16 cellular contexts compared by ENCODE assay signal in the genomic region with DNA sequence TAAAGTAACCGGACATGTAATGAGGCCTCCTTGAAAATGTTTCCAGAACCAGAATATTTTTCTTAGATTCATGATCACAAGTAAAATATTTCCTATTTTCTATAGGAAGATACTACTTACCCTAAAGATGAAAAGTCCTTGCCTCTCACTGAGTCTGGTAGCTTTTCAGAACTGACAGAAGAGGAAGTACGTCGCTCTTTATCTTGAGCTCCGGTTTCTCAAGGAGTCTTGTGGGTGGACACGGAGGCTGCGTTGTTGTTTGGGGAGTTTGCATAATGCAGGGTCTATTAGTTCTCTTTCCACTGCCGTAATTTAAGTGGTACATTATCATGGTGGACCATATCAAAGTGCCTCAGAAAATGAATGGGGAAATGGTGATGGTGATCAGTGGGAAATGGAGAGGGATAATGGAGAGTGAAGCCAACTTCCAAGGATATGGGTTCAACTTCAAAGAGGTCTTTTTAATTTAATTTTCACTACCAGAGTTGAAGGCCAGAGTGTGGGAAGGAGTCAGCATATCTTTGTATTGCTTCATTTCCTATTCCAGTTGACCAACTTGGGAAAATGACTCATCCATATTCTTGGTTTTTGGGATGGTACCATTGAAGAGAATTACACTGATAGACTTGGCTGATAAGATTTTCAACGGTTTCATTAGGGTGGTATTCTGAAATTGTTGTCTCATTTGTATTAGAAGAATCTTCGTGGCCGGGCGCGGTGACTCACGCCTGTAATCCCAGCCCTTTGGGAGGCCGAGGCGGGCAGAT. TPM values are rescaled to one million over a fixed set of nuclear protein-coding genes. Genes with fewer than 3 reads are reported as not detected.
DNase-seq lines count a peak whose midpoint lies in the region; ATAC-seq, FAIRE-seq and TF ChIP-seq lines count a peak whose summit lies in the region.
"Had no signal": no experiment of that assay in that cellular context is flagged by ENCODE, and none has a peak within 500 bp of the region (broad histone marks: within the 10 kb centered on the region; RNA-seq: fewer than 3 reads in every experiment).

No MANE protein-coding gene starts in this region.

- in situ Hi-C loops in brain microvascular endothelial cell (cut with HindIII; ENCODE audit: low pct_ligation_motif_present, low sequenced_read_pairs) = no loop called here

- no peak for FAIRE-seq in A549 (lab: Jason Lieb, UNC)

- peaks cover 13% of the 10 kb centered on the region for H3K9me3 Mint-ChIP-seq in dendritic cell treated with granulocyte-macrophage colony-stimulating factor and Interleukin-4, amounts not matched to agents 40 ng/mL and 50 ng/mL, for 4 days
- peaks cover 14 to 20% of the 10 kb centered on the region in 2 donors for H3K9me3 Mint-ChIP-seq in stimulated activated naive CD8-positive, alpha-beta T cell treated with anti-CD3 and anti-CD28 coated beads, Interleukin-15, amount 100 ng/mL, for 72 hours

- no peaks in the 10 kb centered on the region for H3K4me1 ChIP-seq in A549
- H3K4me1 ChIP-seq: gastrocnemius medialis, Peyer's patch, uterus had no signal

- DNase-seq in A549 (ENCODE audit: low read depth in 1 of 2, low spot score in 1 of 2) (no peak), GM06990 (ENCODE audit: extremely low read depth, insufficient read length) (no peak), RWPE1 (ENCODE audit: low spot score) (peak; percentile 13), brain microvascular endothelial cell (no peak), hippocampal formation (lab: John Stamatoyannopoulos, UW) (no peak)
- DNase-seq in activated CD8-positive, alpha-beta memory T cell treated with anti-CD3 and anti-CD28 coated beads, Interleukin-2, amount 50 U/mL, for 4 hours = no peak
- DNase-seq in stimulated activated naive CD8-positive, alpha-beta T cell treated with anti-CD3 and anti-CD28 coated beads, Interleukin-15, amount 100 ng/mL, for 72 hours = no peak
- DNase-seq: C1 segment of cervical spinal cord, dermis blood vessel endothelial cell, gastrocnemius medialis, left cardiac atrium, Peyer's patch, uterus had no signal

- no peaks in the 10 kb centered on the region for H3K9me3 ChIP-seq in A549
- H3K9me3 ChIP-seq: gastrocnemius medialis, Peyer's patch, uterus had no signal

- TF ChIP-seq POLR2A in A549 (IDR thresholded peaks at IDR 0.05; ENCODE audit: low read length) = no peak

- no peaks in the 10 kb centered on the region; the same call in 1 of the 2 replicates for H3K27me3 ChIP-seq in GM06990 (replicated peaks; ENCODE audit: control insufficient read depth, insufficient read depth, low read length)
- no peaks in the 10 kb centered on the region for H3K27me3 ChIP-seq in brain microvascular endothelial cell (replicated peaks)
- H3K27me3 ChIP-seq: Peyer's patch, uterus had no signal

- H3K36me3 ChIP-seq in GM06990 (ENCODE audit: control insufficient read depth, insufficient read depth, low read length) (no peaks in the 10 kb centered on the region), brain microvascular endothelial cell (replicated peaks) (no peaks in the 10 kb centered on the region)
- H3K36me3 ChIP-seq: gastrocnemius medialis, Peyer's patch, uterus had no signal

- H3K4me3 ChIP-seq in A549 (no peak overlapping the region), GM06990 (replicated peaks; ENCODE audit: low read depth, low read length) (peak overlapping the region; percentile 19), brain microvascular endothelial cell (ENCODE audit: low read depth, low read length) (no peak overlapping the region)
- H3K4me3 ChIP-seq: gastrocnemius medialis, Peyer's patch, uterus had no signal

- no peaks in the 10 kb centered on the region for H3K27me3 Mint-ChIP-seq in dendritic cell treated with granulocyte-macrophage colony-stimulating factor and Interleukin-4, amounts not matched to agents 40 ng/mL and 50 ng/mL, for 4 days
- no peaks in the 10 kb centered on the region for H3K27me3 Mint-ChIP-seq in stimulated activated naive CD8-positive, alpha-beta T cell treated with anti-CD3 and anti-CD28 coated beads, Interleukin-15, amount 100 ng/mL, for 72 hours

- H3K4me1 Mint-ChIP-seq in dendritic cell treated with granulocyte-macrophage colony-stimulating factor and Interleukin-4, amounts not matched to agents 40 ng/mL and 50 ng/mL, for 4 days (ENCODE audit: low read depth) = peaks cover 60% of the 10 kb centered on the region
- peaks cover 6% of the 10 kb centered on the region for H3K4me1 Mint-ChIP-seq in stimulated activated naive CD8-positive, alpha-beta T cell treated with anti-CD3 and anti-CD28 coated beads, Interleukin-15, amount 100 ng/mL, for 72 hours

- intact Hi-C loops in dendritic cell treated with granulocyte-macrophage colony-stimulating factor and Interleukin-4, amounts not matched to agents 40 ng/mL and 50 ng/mL, for 4 days (cut with micrococcal nuclease) = no loop called here

- no peak for TF ChIP-seq RAD21 in A549 (conservative IDR thresholded peaks at IDR 0.05 in 1 of 2, IDR thresholded peaks at IDR 0.05 in 1 of 2)

- H3K36me3 Mint-ChIP-seq in dendritic cell treated with granulocyte-macrophage colony-stimulating factor and Interleukin-4, amounts not matched to agents 40 ng/mL and 50 ng/mL, for 4 days (ENCODE audit: low read depth) = peaks cover 13% of the 10 kb centered on the region

- H3K4me3 Mint-ChIP-seq in dendritic cell treated with granulocyte-macrophage colony-stimulating factor and Interleukin-4, amounts not matched to agents 40 ng/mL and 50 ng/mL, for 4 days = peak overlapping the region; percentile 70
- no peak overlapping the region for H3K4me3 Mint-ChIP-seq in stimulated activated naive CD8-positive, alpha-beta T cell treated with anti-CD3 and anti-CD28 coated beads, Interleukin-15, amount 100 ng/mL, for 72 hours

- POLR2A ChIA-PET in A549 (lab: Yijun Ruan, JAX) = no interaction called here
- POLR2A ChIA-PET in RWPE1 (lab: Yijun Ruan, JAX; ENCODE audit: low non-redundant PET) = no interaction called here

- TF ChIP-seq CTCF in A549 (IDR thresholded peaks at IDR 0.05) (no peak), GM06990 (IDR thresholded peaks at IDR 0.05; ENCODE audit: insufficient read depth, low read length, poor library complexity, severe bottlenecking) (no peak), RWPE1 (conservative IDR thresholded peaks at IDR 0.05; ENCODE audit: low read depth) (no peak), brain microvascular endothelial cell (IDR thresholded peaks at IDR 0.05; ENCODE audit: low read depth, low read length, missing control alignments) (no peak)

- no peak for ATAC-seq in A549
- no peak for ATAC-seq in stimulated activated naive CD8-positive, alpha-beta T cell treated with anti-CD3 and anti-CD28 coated beads, Interleukin-15, amount 100 ng/mL, for 72 hours
- ATAC-seq: gastrocnemius medialis, HCT116, left cardiac atrium had no signal

- H3K4me2 ChIP-seq in A549 = no peak overlapping the region

- 65% methylated on average over 15 of the region's 15 CpGs for WGBS in A549 (ENCODE audit: missing lambda C conversion rate)

- no peak overlapping the region for H3K27ac ChIP-seq in A549
- H3K27ac ChIP-seq in RWPE1 = no peak overlapping the region
- H3K27ac ChIP-seq in brain microvascular endothelial cell = no peak overlapping the region
- H3K27ac ChIP-seq: gastrocnemius medialis, Peyer's patch, uterus had no signal

- no peak for TF ChIP-seq EP300 in A549 (IDR thresholded peaks at IDR 0.05)

- CTCF ChIA-PET in A549 (lab: Yijun Ruan, JAX) (interaction anchor here (0.6 kb wide), 1 partner anchor 654 kb away, joined by 3 read pairs; no protein-coding TSS in a partner anchor), RWPE1 (lab: Yijun Ruan, JAX) (no interaction called here)

- peak overlapping the region; percentile 74 for H3K27ac Mint-ChIP-seq in dendritic cell treated with granulocyte-macrophage colony-stimulating factor and Interleukin-4, amounts not matched to agents 40 ng/mL and 50 ng/mL, for 4 days
- no peak overlapping the region for H3K27ac Mint-ChIP-seq in stimulated activated naive CD8-positive, alpha-beta T cell treated with anti-CD3 and anti-CD28 coated beads, Interleukin-15, amount 100 ng/mL, for 72 hours

TF ChIP-seq in A549, 52 proteins besides CTCF, POLR2A, EP300 and RAD21:
- TF ChIP-seq ZSCAN20 (CRISPR knock-in tag; IDR thresholded peaks at IDR 0.05) (no peak), JUNB (IDR thresholded peaks at IDR 0.05) (no peak), FOSL2 (IDR thresholded peaks at IDR 0.05) (no peak), FOSL2 (CRISPR knock-in tag; IDR thresholded peaks at IDR 0.05) (0 out of 2 replicates have a peak, but pooled peaks have one; percentile 16), KDM5A (IDR thresholded peaks at IDR 0.05) (no peak)
- TF ChIP-seq, protein P1, sequence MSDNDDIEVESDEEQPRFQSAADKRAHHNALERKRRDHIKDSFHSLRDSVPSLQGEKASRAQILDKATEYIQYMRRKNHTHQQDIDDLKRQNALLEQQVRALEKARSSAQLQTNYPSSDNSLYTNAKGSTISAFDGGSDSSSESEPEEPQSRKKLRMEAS (IDR thresholded peaks at IDR 0.05) = no peak
TF ChIP-seq in A549: peak in this region for 1.

RNA-seq across cellular contexts. Expression of a gene that starts 23.4 kb away (rescaled TPM):
- polyA plus RNA-seq in A549 (2011; rRNA removed) (not detected in 2 replicates), A549 (2017; fragmentation: RNase III; extraction: RNeasy Plus Mini Kit Qiagen cat#74134 plus additional on column Dnase treatment) (not detected in 3 replicates)
- polyA plus RNA-seq in A549 (2012; cell fraction: cytosol; rRNA removed) = not detected in 2 replicates
- polyA plus RNA-seq in A549 (2012; cell fraction: nucleus; rRNA removed) = 0.12 TPM in 1 of 2 replicates, not detected in the other
- polyA minus RNA-seq in A549 (2011; rRNA and poly(A)+ RNA removed) = 0.50 TPM in 1 of 2 replicates, not detected in the other
- polyA plus RNA-seq: adipose tissue had no signal

RNA-seq across cellular contexts. Expression of a gene that starts 32.5 kb away (rescaled TPM):
- polyA plus RNA-seq in A549 (2011; rRNA removed) = not detected in 2 replicates
- not detected in 2 replicates for polyA plus RNA-seq in A549 (2012; cell fraction: cytosol; rRNA removed)
- polyA plus RNA-seq in A549 (2012; cell fraction: nucleus; rRNA removed) = not detected in 2 replicates
- polyA plus RNA-seq in A549 (2017; fragmentation: RNase III; extraction: RNeasy Plus Mini Kit Qiagen cat#74134 plus additional on column Dnase treatment) = not detected in 3 replicates
- not detected in 2 replicates for polyA minus RNA-seq in A549 (2011; rRNA and poly(A)+ RNA removed)
- polyA plus RNA-seq: adipose tissue had no signal

RNA-seq across cellular contexts. Expression of a gene that starts 42.1 kb away (rescaled TPM):
- polyA plus RNA-seq in A549 (2011; rRNA removed) = not detected in 2 replicates
- not detected in 2 replicates for polyA plus RNA-seq in A549 (2012; cell fraction: cytosol; rRNA removed)
- polyA plus RNA-seq in A549 (2012; cell fraction: nucleus; rRNA removed) = not detected in 2 replicates
- polyA plus RNA-seq in A549 (2017; fragmentation: RNase III; extraction: RNeasy Plus Mini Kit Qiagen cat#74134 plus additional on column Dnase treatment) = not detected in 3 replicates
- not detected in 2 replicates for polyA minus RNA-seq in A549 (2011; rRNA and poly(A)+ RNA removed)
- polyA plus RNA-seq: adipose tissue had no signal

RNA-seq across cellular contexts. Expression of a gene that starts 51.3 kb away (rescaled TPM):
- polyA plus RNA-seq in A549 (2011; rRNA removed) (not detected in 2 replicates), A549 (2017; fragmentation: RNase III; extraction: RNeasy Plus Mini Kit Qiagen cat#74134 plus additional on column Dnase treatment) (not detected in 3 replicates)
- 0.05 TPM in 1 of 2 replicates, not detected in the other for polyA plus RNA-seq in A549 (2012; cell fraction: cytosol; rRNA removed)
- polyA plus RNA-seq in A549 (2012; cell fraction: nucleus; rRNA removed) = not detected in 2 replicates
- polyA minus RNA-seq in A549 (2011; rRNA and poly(A)+ RNA removed) = not detected in 2 replicates
- polyA plus RNA-seq: adipose tissue had no signal
